ENCODE assay signal across 16 cellular contexts in the genomic region with DNA sequence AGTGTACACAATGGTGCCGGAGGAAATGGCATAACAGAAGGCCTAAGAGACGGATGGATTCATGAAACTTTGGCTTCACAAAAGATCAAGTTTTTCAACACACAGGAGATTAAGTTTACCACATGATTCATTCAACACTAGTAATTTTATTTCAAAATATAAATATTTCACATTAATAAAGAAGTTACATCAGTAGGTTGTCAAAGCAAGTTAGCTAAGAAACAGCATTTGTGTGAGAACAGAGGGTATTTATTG. TPM values are rescaled to one million over a fixed set of nuclear protein-coding genes. Genes with fewer than 3 reads are reported as not detected.
DNase-seq lines count a peak whose midpoint lies in the region; ATAC-seq and TF ChIP-seq lines count a peak whose summit lies in the region.
"Had no signal": no experiment of that assay in that cellular context is flagged by ENCODE, and none has a peak within 500 bp of the region (broad histone marks: within the 10 kb centered on the region; RNA-seq: fewer than 3 reads in every experiment).

No MANE protein-coding gene starts in this region.

- H3K4me3 Mint-ChIP-seq in Calu3 (ENCODE audit: low read depth, unreplicated experiment): peak overlapping the region; percentile 6
- H3K4me3 Mint-ChIP-seq in activated naive CD8-positive, alpha-beta T cell treated with anti-CD3 and anti-CD28 coated beads, Interleukin-2, amount 50 U/mL, for 24 hours: peak overlapping the region; percentile 20
- H3K4me3 Mint-ChIP-seq: CD14-positive monocyte, nephron progenitor cell had no signal

- H3K27me3 Mint-ChIP-seq in Calu3 (ENCODE audit: unreplicated experiment): no peaks in the 10 kb centered on the region
- peaks cover 2% of the 10 kb centered on the region for H3K27me3 Mint-ChIP-seq in activated naive CD8-positive, alpha-beta T cell treated with anti-CD3 and anti-CD28 coated beads, Interleukin-2, amount 50 U/mL, for 24 hours

- H3K27me3 ChIP-seq in left lung: no peaks in the 10 kb centered on the region
- no peaks in the 10 kb centered on the region for H3K27me3 ChIP-seq in subcutaneous abdominal adipose tissue (ENCODE audit: control insufficient read depth in 5 of 5, insufficient read depth in 4 of 5, low read length in 5 of 5)

- H3K4me1 Mint-ChIP-seq in Calu3 (ENCODE audit: low read depth, unreplicated experiment): peaks cover 25% of the 10 kb centered on the region
- peaks cover 31% of the 10 kb centered on the region for H3K4me1 Mint-ChIP-seq in activated naive CD8-positive, alpha-beta T cell treated with anti-CD3 and anti-CD28 coated beads, Interleukin-2, amount 50 U/mL, for 24 hours

- TF ChIP-seq CTCF in Calu3 (IDR thresholded peaks at IDR 0.05; ENCODE audit: unreplicated experiment) (no peak), left lung (IDR thresholded peaks at IDR 0.05) (no peak)

- H3K9me3 ChIP-seq in left lung (no peaks in the 10 kb centered on the region), subcutaneous abdominal adipose tissue (ENCODE audit: control insufficient read depth in 5 of 5, low read length in 5 of 5) (no peaks in the 10 kb centered on the region)

- DNase-seq in Calu3: no peak
- DNase-seq in activated naive CD8-positive, alpha-beta T cell treated with anti-CD3 and anti-CD28 coated beads, Interleukin-2, amount 50 U/mL, for 24 hours: no peak
- DNase-seq in left lung: no peak
- DNase-seq in NCI-H82 treated with DMSO at 0.1 percent for 48 hours (lab: John Stamatoyannopoulos, UW; ENCODE audit: unreplicated experiment): no peak
- DNase-seq in A172 (ENCODE audit: low spot score): no peak
- DNase-seq: activated CD4-positive, CD25-positive, alpha-beta regulatory T cell; activated naive CD4-positive, alpha-beta T cell; caudate nucleus; NCI-H1694 treated with DMSO at 0.1 percent for 48 hours; NCI-H524; nephron progenitor cell; stimulated activated CD4-positive, alpha-beta T cell treated with anti-CD3 and anti-CD28 coated beads, Interleukin-4, amount 100 ng/mL, for 24 hours had no signal

- H3K9me3 Mint-ChIP-seq in Calu3 (ENCODE audit: low read depth, unreplicated experiment): no peaks in the 10 kb centered on the region
- no peaks in the 10 kb centered on the region for H3K9me3 Mint-ChIP-seq in activated naive CD8-positive, alpha-beta T cell treated with anti-CD3 and anti-CD28 coated beads, Interleukin-2, amount 50 U/mL, for 24 hours
- H3K9me3 Mint-ChIP-seq: nephron progenitor cell had no signal

- intact Hi-C loops in Calu3 (cut with micrococcal nuclease; ENCODE audit: unreplicated experiment): loop anchor here (10.0 kb wide), 1 partner anchor 60 kb away; no protein-coding TSS in a partner anchor
- intact Hi-C loops in left lung (cut with DNase I): no loop called here

- CTCF ChIA-PET in Calu3 (lab: Charles Lee): no interaction called here

- BruUV-seq in Calu3 (replicated peaks; lab: Mats Ljungman, UMichigan): no TSS peak

- peaks cover 29 to 45% of the 10 kb centered on the region in 2 donors for H3K4me1 ChIP-seq in left lung
- peaks cover 6 to 39% (median 36%) of the 10 kb centered on the region in 5 donors for H3K4me1 ChIP-seq in subcutaneous abdominal adipose tissue (ENCODE audit: control insufficient read depth in 5 of 5, insufficient read depth in 5 of 5, low read length in 5 of 5)

- H3K36me3 ChIP-seq in left lung (peaks cover 0 to 7% of the 10 kb centered on the region in 2 donors), subcutaneous abdominal adipose tissue (ENCODE audit: control insufficient read depth in 5 of 5, insufficient read depth in 5 of 5, low read length in 5 of 5) (peaks cover 0 to 9% (median 0%) of the 10 kb centered on the region in 5 donors)

- peaks cover 21% of the 10 kb centered on the region for H3K36me3 Mint-ChIP-seq in Calu3 (ENCODE audit: insufficient read depth, unreplicated experiment)
- peaks cover 8% of the 10 kb centered on the region for H3K36me3 Mint-ChIP-seq in activated naive CD8-positive, alpha-beta T cell treated with anti-CD3 and anti-CD28 coated beads, Interleukin-2, amount 50 U/mL, for 24 hours (ENCODE audit: low read depth)

- H3K4me3 ChIP-seq in left lung: no peak overlapping the region
- no peak overlapping the region for H3K4me3 ChIP-seq in subcutaneous abdominal adipose tissue (ENCODE audit: low read depth in 1 of 5, low read length in 5 of 5)

- peak overlapping the region in 1 of 5 donors; percentile 72 for H3K9ac ChIP-seq in subcutaneous abdominal adipose tissue (ENCODE audit: low read length in 5 of 5)

- H3K27ac Mint-ChIP-seq in Calu3 (ENCODE audit: unreplicated experiment): peak overlapping the region; percentile 42
- no peak overlapping the region for H3K27ac Mint-ChIP-seq in activated naive CD8-positive, alpha-beta T cell treated with anti-CD3 and anti-CD28 coated beads, Interleukin-2, amount 50 U/mL, for 24 hours
- H3K27ac Mint-ChIP-seq: nephron progenitor cell had no signal

- H3K27ac ChIP-seq in left lung (peak overlapping the region; percentile 82 to 90), subcutaneous abdominal adipose tissue (ENCODE audit: low read depth, low read length) (peak overlapping the region; percentile 82)

- ATAC-seq in activated naive CD8-positive, alpha-beta T cell treated with anti-CD3 and anti-CD28 coated beads, Interleukin-2, amount 50 U/mL, for 24 hours: no peak
- ATAC-seq in left lung (no peak), HG03025 (IDR thresholded peaks at IDR 0.05; ENCODE audit: low FRiP score, unreplicated experiment) (no peak)
- ATAC-seq: sciatic nerve had no signal

RNA-seq across cellular contexts. Expression of gene CTNNAL1, which starts 1.7 kb away (rescaled TPM):
- total RNA-seq in Calu3 (2022) (20.6 and 23.7 TPM in 2 replicates), left lung (10 to 100 TPM; 47.7 to 48.0 TPM)
- total RNA-seq in A172 (2014; rRNA removed; shearing (Covaris generic)): 169 and 180 TPM in 2 replicates
